8 cellular contexts compared by ENCODE assay signal in genomic region chr14:21913759-21914158, GRCh38.
DNase-seq lines count a peak whose midpoint lies in the region; ATAC-seq, FAIRE-seq and TF ChIP-seq lines count a peak whose summit lies in the region.

No MANE protein-coding gene starts in this region.

- no peak overlapping the region for H3K27ac ChIP-seq in mesendoderm (ENCODE audit: low read depth, low read length)

- peaks cover 52% of the 10 kb centered on the region for H3K4me1 Mint-ChIP-seq in activated CD4-positive, alpha-beta T cell treated with anti-CD3 and anti-CD28 coated beads for 36 hours

- no peak overlapping the region for H2AK5ac ChIP-seq in mesendoderm (ENCODE audit: low read length)

- no peak for TF ChIP-seq POLR2A in H54 (IDR thresholded peaks at IDR 0.05; ENCODE audit: low read depth, low read length)

- peak; percentile 89 for ATAC-seq in activated CD4-positive, alpha-beta T cell treated with anti-CD3 and anti-CD28 coated beads for 36 hours

- H3K4me2 ChIP-seq in mesendoderm (ENCODE audit: low read length), result no peak overlapping the region

- H2BK120ac ChIP-seq in mesendoderm (ENCODE audit: low read depth, low read length), result no peak overlapping the region

- no CpG with 5 or more reads among the region's 6 CpGs for WGBS in mesendoderm (ENCODE audit: extremely low coverage, insufficient coverage, low lambda C conversion rate)

- H3K56ac ChIP-seq in mesendoderm (ENCODE audit: low read length), result no peak overlapping the region

- POLR2A ChIA-PET in activated CD4-positive, alpha-beta T cell treated with anti-CD3 and anti-CD28 coated beads for 36 hours (lab: Charles Lee), result interaction anchor here (0.6 to 1.1 kb wide), 4 partner anchors 17 to 922 kb away, joined by 3 read pairs; no protein-coding TSS in a partner anchor

- no peak overlapping the region for H2BK5ac ChIP-seq in mesendoderm (ENCODE audit: low read length)

- H4K5ac ChIP-seq in mesendoderm (ENCODE audit: low read length), result no peak overlapping the region

- no peak overlapping the region for H3K23ac ChIP-seq in mesendoderm (ENCODE audit: low read length)

- FAIRE-seq in H54 (lab: Jason Lieb, UNC), result no peak

- intact Hi-C loops in activated CD4-positive, alpha-beta T cell treated with anti-CD3 and anti-CD28 coated beads for 36 hours (cut with DNase I, micrococcal nuclease), result loop anchor here (1.0 to 10.0 kb wide), 6 partner anchors 19 to 941 kb away; no protein-coding TSS in a partner anchor

- H3K79me2 ChIP-seq in mesendoderm (ENCODE audit: control insufficient read depth, insufficient read depth, low read length), result no peaks in the 10 kb centered on the region

- no peaks in the 10 kb centered on the region for H3K4me1 ChIP-seq in mesendoderm (ENCODE audit: control insufficient read depth, low read depth, low read length)

- H2BK15ac ChIP-seq in mesendoderm (replicated peaks; ENCODE audit: low read depth), result no peak overlapping the region

- no peak overlapping the region for H3K18ac ChIP-seq in mesendoderm (ENCODE audit: low read length)

- H3K4me3 ChIP-seq in mesendoderm (ENCODE audit: low read length), result no peak overlapping the region

- no peaks in the 10 kb centered on the region for H3K9me3 Mint-ChIP-seq in activated CD4-positive, alpha-beta T cell treated with anti-CD3 and anti-CD28 coated beads for 36 hours (ENCODE audit: low read depth)

- no peak overlapping the region for H4K8ac ChIP-seq in mesendoderm (ENCODE audit: low read depth, low read length)

- H3K27ac Mint-ChIP-seq in activated CD4-positive, alpha-beta T cell treated with anti-CD3 and anti-CD28 coated beads for 36 hours, result peak overlapping the region; percentile 77

- H3K9ac ChIP-seq in mesendoderm (ENCODE audit: low read length), result no peak overlapping the region

- DNase-seq in COR-L47 (lab: John Stamatoyannopoulos, UW) (peak; percentile 15), H54 (ENCODE audit: insufficient read length, low spot score) (peak; percentile 1), NCI-H345 (lab: John Stamatoyannopoulos, UW) (peak; percentile 36), mesendoderm (peak; percentile 96), T1000 (lab: John Stamatoyannopoulos, UW) (no peak)
- peak; percentile 83 for DNase-seq in activated CD4-positive, alpha-beta T cell treated with anti-CD3 and anti-CD28 coated beads for 36 hours
- peak; percentile 75 for DNase-seq in effector CD4-positive, alpha-beta T cell
- peak; percentile 63 to 79 for DNase-seq in stimulated activated CD8-positive, alpha-beta memory T cell treated with anti-CD3 and anti-CD28 coated beads, Interleukin-7, amount 100 ng/mL, for 4 hours (ENCODE audit: low read depth in 2 of 2)

- no peaks in the 10 kb centered on the region for H3K79me1 ChIP-seq in mesendoderm (ENCODE audit: low read length)

- no peaks in the 10 kb centered on the region for H3K36me3 ChIP-seq in mesendoderm (ENCODE audit: control insufficient read depth, insufficient read depth, low read length)

- H3K36me3 Mint-ChIP-seq in activated CD4-positive, alpha-beta T cell treated with anti-CD3 and anti-CD28 coated beads for 36 hours (ENCODE audit: low read depth), result no peaks in the 10 kb centered on the region

- peak overlapping the region; percentile 46 for H3K4me3 Mint-ChIP-seq in activated CD4-positive, alpha-beta T cell treated with anti-CD3 and anti-CD28 coated beads for 36 hours

- no peaks in the 10 kb centered on the region for H3K27me3 ChIP-seq in mesendoderm (ENCODE audit: insufficient read depth, low read length, poor library complexity)

- CTCF ChIA-PET in activated CD4-positive, alpha-beta T cell treated with anti-CD3 and anti-CD28 coated beads for 36 hours (lab: Charles Lee), result interaction anchor here (0.6 to 5.8 kb wide), 37 partner anchors 8 to 945 kb away, joined by 3 to 43 read pairs (median 4); no protein-coding TSS in a partner anchor

- no peaks in the 10 kb centered on the region for H3K27me3 Mint-ChIP-seq in activated CD4-positive, alpha-beta T cell treated with anti-CD3 and anti-CD28 coated beads for 36 hours

- H3K4ac ChIP-seq in mesendoderm (ENCODE audit: low read depth, low read length), result no peak overlapping the region
